Comparison of ENCODE assay signal across 9 cellular contexts in genomic region chr2:208820289-208820688, GRCh38.
DNase-seq lines count a peak whose midpoint lies in the region; ATAC-seq and TF ChIP-seq lines count a peak whose summit lies in the region.
"Had no signal": no experiment of that assay in that cellular context is flagged by ENCODE, and none has a peak within 500 bp of the region (broad histone marks: within the 10 kb centered on the region; RNA-seq: fewer than 3 reads in every experiment).

No MANE protein-coding gene starts in this region.

- peak; percentile 30 for TF ChIP-seq CTCF in MCF 10A (IDR thresholded peaks at IDR 0.05; ENCODE audit: unreplicated experiment)
- peak in 1 of 3 donors; percentile 14 for TF ChIP-seq CTCF in breast epithelium (IDR thresholded peaks at IDR 0.05)
- peak; percentile 21 for TF ChIP-seq CTCF in nephron progenitor cell (IDR thresholded peaks at IDR 0.05)

- CTCF ChIA-PET in MCF 10A (lab: Yijun Ruan, JAX): interaction anchor here (0.6 to 3.7 kb wide), 25 partner anchors 8 to 1016 kb away, joined by 3 to 35 read pairs (median 4); no protein-coding TSS in a partner anchor

- H3K27ac ChIP-seq in breast epithelium: no peak overlapping the region
- H3K27ac ChIP-seq: SJCRH30 had no signal

- no peaks in the 10 kb centered on the region for H3K4me1 Mint-ChIP-seq in MCF 10A (ENCODE audit: insufficient read depth, unreplicated experiment)
- H3K4me1 Mint-ChIP-seq in nephron progenitor cell: no peaks in the 10 kb centered on the region

- ATAC-seq in HG03521 (IDR thresholded peaks at IDR 0.05; ENCODE audit: unreplicated experiment) (peak; percentile 65), GM18519 (IDR thresholded peaks at IDR 0.05; ENCODE audit: low FRiP score, unreplicated experiment) (no peak)

- H3K4me3 Mint-ChIP-seq in MCF 10A (ENCODE audit: unreplicated experiment) (no peak overlapping the region), nephron progenitor cell (no peak overlapping the region)

- H3K27ac Mint-ChIP-seq in MCF 10A (ENCODE audit: low read depth, unreplicated experiment) (no peak overlapping the region), nephron progenitor cell (no peak overlapping the region)

- H3K4me1 ChIP-seq in breast epithelium: no peaks in the 10 kb centered on the region
- H3K4me1 ChIP-seq: SJCRH30 had no signal

- H3K9me3 Mint-ChIP-seq in MCF 10A (ENCODE audit: unreplicated experiment) (no peaks in the 10 kb centered on the region), nephron progenitor cell (no peaks in the 10 kb centered on the region)

- no peak for TF ChIP-seq POLR2A in breast epithelium (IDR thresholded peaks at IDR 0.05)

- intact Hi-C loops in MCF 10A (cut with micrococcal nuclease): loop anchor here (1.0 to 2.0 kb wide), 3 partner anchors 388 to 511 kb away; no protein-coding TSS in a partner anchor
- intact Hi-C loops in breast epithelium (cut with DNase I; ENCODE audit: low total_unique reads): no loop called here

- no peaks in the 10 kb centered on the region for H3K9me3 ChIP-seq in breast epithelium
- H3K9me3 ChIP-seq: SJCRH30 had no signal

- H3K36me3 Mint-ChIP-seq in MCF 10A (ENCODE audit: insufficient read depth, unreplicated experiment) (no peaks in the 10 kb centered on the region), nephron progenitor cell (ENCODE audit: low read depth) (no peaks in the 10 kb centered on the region)

- H3K36me3 ChIP-seq in breast epithelium: no peaks in the 10 kb centered on the region
- H3K36me3 ChIP-seq: SJCRH30 had no signal

- POLR2A ChIA-PET in MCF 10A (lab: Yijun Ruan, JAX): interaction anchor here (1.7 kb wide), 1 partner anchor 388 kb away, joined by 4 read pairs; no protein-coding TSS in a partner anchor

- no TSS peak for BruUV-seq in MCF 10A (replicated peaks; lab: Mats Ljungman, UMichigan)

- H3K27me3 Mint-ChIP-seq in MCF 10A (ENCODE audit: insufficient read depth, unreplicated experiment) (peaks cover 12% of the 10 kb centered on the region), nephron progenitor cell (ENCODE audit: low read depth, poor library complexity) (no peaks in the 10 kb centered on the region)

- H3K27me3 ChIP-seq in breast epithelium: no peaks in the 10 kb centered on the region
- H3K27me3 ChIP-seq: SJCRH30 had no signal

- DNase-seq in MCF 10A (ENCODE audit: unreplicated experiment): peak; percentile 18
- no peak for DNase-seq in breast epithelium (ENCODE audit: low spot score in 2 of 2)
- peak; percentile 80 for DNase-seq in RKO (ENCODE audit: low spot score)
- no peak for DNase-seq in nephron progenitor cell
- no peak for DNase-seq in activated gamma-delta T cell treated with Interleukin-2 at 50 U/mL for 16 hours
- DNase-seq in activated CD4-positive, alpha-beta T cell treated with anti-CD3 and anti-CD28 coated beads, Interleukin-2, amount 50 U/mL, for 1 hour: no peak

- no peak overlapping the region for H3K4me3 ChIP-seq in breast epithelium
- H3K4me3 ChIP-seq: SJCRH30 had no signal

Comparison
In these comparisons a context has a peak if more than half of its experiments do, and no peak if none do; other contexts are left out.
1. DNase-seq: peak in MCF 10A (single experiment) and RKO (single experiment); none in breast epithelium (0 of 2), nephron progenitor cell (single experiment), activated gamma-delta T cell treated with Interleukin-2 at 50 U/mL for 16 hours (single experiment) and activated CD4-positive, alpha-beta T cell treated with anti-CD3 and anti-CD28 coated beads, Interleukin-2, amount 50 U/mL, for 1 hour (single experiment).